ENCODE assay signal across 36 cellular contexts in the genomic region with DNA sequence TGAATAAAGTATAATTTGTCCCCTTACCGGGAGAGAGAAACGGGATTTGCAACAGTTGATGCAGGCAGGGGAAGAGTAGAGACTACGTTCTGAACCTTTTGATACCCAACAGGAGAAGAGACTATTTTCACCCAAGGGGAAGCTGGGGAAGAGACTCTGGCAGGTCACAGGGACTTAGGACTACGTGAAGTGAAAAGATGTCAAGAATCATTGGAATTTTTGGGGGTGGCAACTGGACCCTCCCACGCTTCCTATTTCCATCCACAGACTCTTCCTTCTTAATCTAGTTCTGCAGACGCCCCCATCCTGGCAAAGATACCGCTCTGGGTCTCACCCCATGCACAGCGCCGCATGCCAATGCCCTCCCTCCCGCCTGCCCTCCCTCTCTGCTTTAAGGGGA. TPM values are rescaled to one million over a fixed set of nuclear protein-coding genes. Genes with fewer than 3 reads are reported as not detected.
"Had no signal": no experiment of that assay in that cellular context is flagged by ENCODE, and none has a peak within 500 bp of the region (broad histone marks: within the 10 kb centered on the region; RNA-seq: fewer than 3 reads in every experiment).

No MANE protein-coding gene starts in this region.

- H3K36me3 Mint-ChIP-seq: immature natural killer cell; stimulated activated memory B cell treated with anti-CD40 and anti-IgM and Interleukin-4, amounts not matched to agents 10 μg/mL and 1 μg/mL and 100 μg/mL, for 72 hours; type B pancreatic cell had no signal

- H3K27ac Mint-ChIP-seq: immature natural killer cell; naive thymus-derived CD8-positive, alpha-beta T cell; nephron; progenitor cell of endocrine pancreas; stimulated activated memory B cell treated with anti-CD40 and anti-IgM and Interleukin-4, amounts not matched to agents 10 μg/mL and 1 μg/mL and 100 μg/mL, for 72 hours; stimulated activated naive CD8-positive, alpha-beta T cell treated with anti-CD3 and anti-CD28 coated beads, Interleukin-15, amount 100 ng/mL, for 72 hours; type B pancreatic cell had no signal

- H3K9me3 Mint-ChIP-seq: nephron; stimulated activated naive CD8-positive, alpha-beta T cell treated with anti-CD3 and anti-CD28 coated beads, Interleukin-15, amount 100 ng/mL, for 72 hours; type B pancreatic cell had no signal

- DNase-seq: hypothalamus; immature natural killer cell; kidney; left colon; left lung; lower lobe of right lung; mammary epithelial cell; mesenchymal stem cell; naive thymus-derived CD8-positive, alpha-beta T cell; occipital lobe; ovary; right lobe of liver; stimulated activated CD4-positive, alpha-beta T cell treated with anti-CD3 and anti-CD28 coated beads, Interleukin-1b, Interleukin-23, amount 100 ng/mL, for 48 hours; stimulated activated CD4-positive, alpha-beta T cell treated with anti-CD3 and anti-CD28 coated beads, Interleukin-2, amount 100 ng/mL, for 48 hours; stimulated activated CD4-positive, alpha-beta T cell treated with anti-CD3 and anti-CD28 coated beads, Interleukin-4, amount 100 ng/mL, for 4 hours; stimulated activated CD8-positive, alpha-beta memory T cell treated with anti-CD3 and anti-CD28 coated beads, Interleukin-4, amount 100 ng/mL, for 48 hours; stimulated activated naive CD4-positive, alpha-beta T cell treated with Interleukin-2 at 50 U/mL for 16 hours; stimulated activated naive CD8-positive, alpha-beta T cell treated with anti-CD3 and anti-CD28 coated beads, Interleukin-15, amount 100 ng/mL, for 72 hours; substantia nigra; uterus had no signal

- H3K27me3 ChIP-seq: neutrophil, ovary, right atrium auricular region, right lobe of liver, tibial nerve, uterus had no signal

- H3K4me2 ChIP-seq: smooth muscle cell had no signal

- H3K36me3 ChIP-seq: left lung, lower lobe of right lung, neutrophil, ovary, right atrium auricular region, right lobe of liver, tibial nerve, uterus had no signal

- H3K4me3 Mint-ChIP-seq: immature natural killer cell; naive thymus-derived CD8-positive, alpha-beta T cell; nephron; neural crest cell; stimulated activated memory B cell treated with anti-CD40 and anti-IgM and Interleukin-4, amounts not matched to agents 10 μg/mL and 1 μg/mL and 100 μg/mL, for 72 hours; stimulated activated naive CD8-positive, alpha-beta T cell treated with anti-CD3 and anti-CD28 coated beads, Interleukin-15, amount 100 ng/mL, for 72 hours; type B pancreatic cell had no signal

- H3K4me3 ChIP-seq: left lung, lower lobe of right lung, ovary, right atrium auricular region, right lobe of liver, smooth muscle cell, tibial nerve, uterus had no signal

- H3K9me3 ChIP-seq: left lung, lower lobe of right lung, neutrophil, ovary, right atrium auricular region, right lobe of liver, tibial nerve, uterus had no signal

- H3K4me1 Mint-ChIP-seq: immature natural killer cell; naive thymus-derived CD8-positive, alpha-beta T cell; nephron; neural crest cell; stimulated activated memory B cell treated with anti-CD40 and anti-IgM and Interleukin-4, amounts not matched to agents 10 μg/mL and 1 μg/mL and 100 μg/mL, for 72 hours; stimulated activated naive CD8-positive, alpha-beta T cell treated with anti-CD3 and anti-CD28 coated beads, Interleukin-15, amount 100 ng/mL, for 72 hours had no signal

- H3K4me1 ChIP-seq: left lung, lower lobe of right lung, right atrium auricular region, right lobe of liver, tibial nerve, uterus had no signal

- ATAC-seq: left colon; left lung; lower lobe of right lung; naive thymus-derived CD8-positive, alpha-beta T cell; right lobe of liver; stimulated activated memory B cell treated with anti-CD40 and anti-IgM and Interleukin-4, amounts not matched to agents 10 μg/mL and 1 μg/mL and 100 μg/mL, for 72 hours; stimulated activated naive CD8-positive, alpha-beta T cell treated with anti-CD3 and anti-CD28 coated beads, Interleukin-15, amount 100 ng/mL, for 72 hours had no signal

- H3K27ac ChIP-seq: left lung, lower lobe of right lung, neutrophil, ovary, right atrium auricular region, right lobe of liver, tibial nerve, uterus had no signal

RNA-seq across cellular contexts. Expression of a gene that starts 13.8 kb away (rescaled TPM):
- total RNA-seq: kidney; left colon; left lung; liver; lower lobe of right lung; mammary epithelial cell; mucosa of gallbladder; naive thymus-derived CD8-positive, alpha-beta T cell; neural crest cell; occipital lobe; ovary; progenitor cell of endocrine pancreas; pulmonary artery endothelial cell; renal cortical epithelial cell; right atrium auricular region; right lobe of liver; skeletal muscle tissue; smooth muscle cell; temporal lobe; tibial nerve; ureter; uterus had no signal

RNA-seq across cellular contexts. Expression of a gene that starts 35.6 kb away (rescaled TPM):
- total RNA-seq: kidney; left colon; left lung; liver; lower lobe of right lung; mammary epithelial cell; mucosa of gallbladder; naive thymus-derived CD8-positive, alpha-beta T cell; neural crest cell; occipital lobe; ovary; progenitor cell of endocrine pancreas; pulmonary artery endothelial cell; renal cortical epithelial cell; right atrium auricular region; right lobe of liver; skeletal muscle tissue; temporal lobe; tibial nerve; ureter; uterus had no signal

RNA-seq across cellular contexts. Expression of a gene that starts 38.1 kb away (rescaled TPM):
- total RNA-seq: kidney; left colon; left lung; liver; lower lobe of right lung; mammary epithelial cell; mucosa of gallbladder; naive thymus-derived CD8-positive, alpha-beta T cell; neural crest cell; occipital lobe; ovary; progenitor cell of endocrine pancreas; pulmonary artery endothelial cell; renal cortical epithelial cell; right atrium auricular region; right lobe of liver; skeletal muscle tissue; smooth muscle cell; temporal lobe; tibial nerve; ureter; uterus had no signal
